2 cellular contexts compared by ENCODE assay signal in genomic region chr2:193988784-193989183, GRCh38.
TF ChIP-seq lines count a peak whose summit lies in the region.

No MANE protein-coding gene starts in this region.

TF ChIP-seq in SK-N-SH, 30 proteins besides CTCF, POLR2A, EP300 and RAD21 (continued from another document):
- TF ChIP-seq REST (IDR thresholded peaks at IDR 0.05; ENCODE audit: low read depth, low read length), result no peak
- no peak for TF ChIP-seq SMC3 (IDR thresholded peaks at IDR 0.05; ENCODE audit: low read depth, low read length)
- TF ChIP-seq TAF1 (IDR thresholded peaks at IDR 0.05; ENCODE audit: borderline replicate concordance, low read depth, low read length), result no peak
- TF ChIP-seq ZBTB33 (IDR thresholded peaks at IDR 0.05; ENCODE audit: borderline replicate concordance, low read depth), result no peak
- no peak for TF ChIP-seq TCF12 (IDR thresholded peaks at IDR 0.05)
- TF ChIP-seq FOSL2 (IDR thresholded peaks at IDR 0.05; ENCODE audit: borderline replicate concordance, low read depth), result no peak

TF ChIP-seq in WTC11, 78 proteins besides CTCF, POLR2A, EP300 and RAD21 (continued from another document):
- TF ChIP-seq GRHL2 (CRISPR knock-in tag; IDR thresholded peaks at IDR 0.05; ENCODE audit: insufficient replicate concordance, severe bottlenecking) (no peak), RORB (CRISPR knock-in tag; IDR thresholded peaks at IDR 0.05) (no peak), NR3C1 (CRISPR knock-in tag; conservative IDR thresholded peaks at IDR 0.05; ENCODE audit: low read depth) (no peak), GABPB1 (CRISPR knock-in tag; IDR thresholded peaks at IDR 0.05) (no peak)
